In the genomic region with DNA sequence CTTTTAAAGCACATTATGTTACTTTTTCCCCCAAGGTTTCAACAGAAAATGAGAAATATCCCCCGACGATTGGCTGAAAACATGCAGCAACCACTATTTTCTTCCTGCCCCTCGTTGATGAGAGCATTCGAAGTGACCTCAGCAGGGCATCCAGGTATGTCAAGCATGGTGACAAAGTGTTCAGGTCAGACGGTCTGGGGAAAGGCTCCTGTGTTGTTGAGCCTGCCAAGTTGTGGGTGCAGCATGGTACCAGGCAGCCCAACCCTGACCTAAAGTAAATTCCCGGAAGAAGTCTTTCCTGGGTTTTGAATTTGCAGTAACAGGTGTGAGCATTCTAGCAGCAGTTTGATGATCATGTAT, we compare ENCODE assay signal across 8 cellular contexts. TPM values are rescaled to one million over a fixed set of nuclear protein-coding genes. Genes with fewer than 3 reads are reported as not detected.
DNase-seq lines count a peak whose midpoint lies in the region; ATAC-seq and TF ChIP-seq lines count a peak whose summit lies in the region.

No MANE protein-coding gene starts in this region.

- peak overlapping the region; percentile 69 for H3K4me3 ChIP-seq in GM12864 (ENCODE audit: low read depth, low read length)
- H3K4me3 ChIP-seq in naive thymus-derived CD4-positive, alpha-beta T cell (ENCODE audit: low read length) = peak overlapping the region; percentile 62

- no peak for TF ChIP-seq POLR2A in GM18505 (IDR thresholded peaks at IDR 0.05; ENCODE audit: borderline replicate concordance, extremely low read depth, insufficient read depth, insufficient read length)

- H3K27ac Mint-ChIP-seq in effector memory CD8-positive, alpha-beta T cell = peak overlapping the region; percentile 96 to 99
- peak overlapping the region; percentile 91 to 100 (median 98) for H3K27ac Mint-ChIP-seq in naive thymus-derived CD4-positive, alpha-beta T cell

- intact Hi-C loops in naive thymus-derived CD4-positive, alpha-beta T cell (cut with micrococcal nuclease) = loop anchor here (2.0 to 5.0 kb wide), 3 partner anchors 352 to 637 kb away; a partner anchor contains a TSS

- in situ Hi-C loops in G401 (cut with HindIII; ENCODE audit: low sequenced_read_pairs) = no loop called here

- peaks cover 31 to 38% of the 10 kb centered on the region in 2 donors for H3K4me1 Mint-ChIP-seq in effector memory CD8-positive, alpha-beta T cell (ENCODE audit: low read depth in 2 of 2)
- peaks cover 29 to 63% (median 54%) of the 10 kb centered on the region in 7 donors for H3K4me1 Mint-ChIP-seq in naive thymus-derived CD4-positive, alpha-beta T cell

- H3K27me3 Mint-ChIP-seq in effector memory CD8-positive, alpha-beta T cell = peaks cover 0 to 9% of the 10 kb centered on the region in 2 donors
- peaks cover 0 to 6% (median 0%) of the 10 kb centered on the region in 5 donors for H3K27me3 Mint-ChIP-seq in naive thymus-derived CD4-positive, alpha-beta T cell

- DNase-seq in GM12864 (ENCODE audit: low read depth) = no peak
- no peak for DNase-seq in RWPE1 (ENCODE audit: low spot score)
- DNase-seq in effector memory CD8-positive, alpha-beta T cell = no peak
- no peak for DNase-seq in naive thymus-derived CD4-positive, alpha-beta T cell
- DNase-seq in G401 (ENCODE audit: low spot score) = no peak
- DNase-seq in HuH-7 (ENCODE audit: low spot score) = no peak

- H3K4me3 Mint-ChIP-seq in effector memory CD8-positive, alpha-beta T cell = peak overlapping the region; percentile 86 to 99
- H3K4me3 Mint-ChIP-seq in naive thymus-derived CD4-positive, alpha-beta T cell = peak overlapping the region; percentile 89 to 100 (median 97)

- H3K4me1 ChIP-seq in naive thymus-derived CD4-positive, alpha-beta T cell (ENCODE audit: control insufficient read depth in 2 of 2, insufficient read depth in 2 of 2, low read length in 2 of 2) = peaks cover 23 to 31% of the 10 kb centered on the region in 2 donors

- peaks cover 3 to 33% (median 10%) of the 10 kb centered on the region in 3 experiments for H3K36me3 ChIP-seq in naive thymus-derived CD4-positive, alpha-beta T cell (ENCODE audit: control insufficient read depth in 2 of 3, insufficient read depth in 3 of 3, low read length in 3 of 3)

- TF ChIP-seq CTCF in GM12864 (IDR thresholded peaks at IDR 0.05; ENCODE audit: low read depth, low read length, missing control alignments) (no peak), RWPE1 (conservative IDR thresholded peaks at IDR 0.05; ENCODE audit: low read depth) (no peak)

- H3K9me3 Mint-ChIP-seq in effector memory CD8-positive, alpha-beta T cell = no peaks in the 10 kb centered on the region
- H3K9me3 Mint-ChIP-seq in naive thymus-derived CD4-positive, alpha-beta T cell = no peaks in the 10 kb centered on the region

- no peak for ATAC-seq in effector memory CD8-positive, alpha-beta T cell (replicated peaks)
- no peak for ATAC-seq in naive thymus-derived CD4-positive, alpha-beta T cell
- ATAC-seq in GM18868 (IDR thresholded peaks at IDR 0.05; ENCODE audit: unreplicated experiment) = no peak
- ATAC-seq in GM18505 (IDR thresholded peaks at IDR 0.05; ENCODE audit: unreplicated experiment) = no peak

- CTCF ChIA-PET in RWPE1 (lab: Yijun Ruan, JAX) = interaction anchor here (0.6 to 1.2 kb wide), 10 partner anchors 10 to 521 kb away, joined by 3 to 8 read pairs (median 4); a partner anchor contains a TSS
- CTCF ChIA-PET in naive thymus-derived CD4-positive, alpha-beta T cell (lab: Charles Lee) = interaction anchor here (0.6 to 1.8 kb wide), 6 partner anchors 40 to 337 kb away, joined by 3 to 9 read pairs (median 4); no protein-coding TSS in a partner anchor

- H3K27me3 ChIP-seq in naive thymus-derived CD4-positive, alpha-beta T cell (ENCODE audit: control insufficient read depth in 2 of 2, insufficient read depth in 2 of 2, low read length in 2 of 2) = no peaks in the 10 kb centered on the region

- POLR2A ChIA-PET in RWPE1 (lab: Yijun Ruan, JAX; ENCODE audit: low non-redundant PET) = no interaction called here
- POLR2A ChIA-PET in naive thymus-derived CD4-positive, alpha-beta T cell (lab: Charles Lee) = interaction anchor here (0.6 to 3.7 kb wide), 13 partner anchors 10 to 1162 kb away, joined by 3 to 25 read pairs (median 5); a partner anchor contains a TSS

- peak overlapping the region; percentile 75 for H3K27ac ChIP-seq in RWPE1
- peak overlapping the region; percentile 89 for H3K27ac ChIP-seq in naive thymus-derived CD4-positive, alpha-beta T cell (ENCODE audit: low read depth, low read length)

- H3K36me3 Mint-ChIP-seq in effector memory CD8-positive, alpha-beta T cell (ENCODE audit: insufficient read depth) = peaks cover 42% of the 10 kb centered on the region
- H3K36me3 Mint-ChIP-seq in naive thymus-derived CD4-positive, alpha-beta T cell = peaks cover 3 to 34% (median 24%) of the 10 kb centered on the region in 5 donors

- H3K9me3 ChIP-seq in naive thymus-derived CD4-positive, alpha-beta T cell (ENCODE audit: control insufficient read depth in 2 of 3, low read length in 3 of 3) = no peaks in the 10 kb centered on the region

RNA-seq across cellular contexts. Expression of a gene that starts 51.7 kb away (rescaled TPM):
- total RNA-seq in naive thymus-derived CD4-positive, alpha-beta T cell = 100 to 1,000 TPM in 1 of 5 experiments, 10 to 100 TPM in 4; 25.0 to 103 (median 77.3) TPM
- polyA plus RNA-seq in naive thymus-derived CD4-positive, alpha-beta T cell = 1 to 10 TPM; 7.0 to 10.0 TPM
- 48.1 and 58.3 TPM in 2 replicates for total RNA-seq in G401 (2014; rRNA removed; shearing (Covaris generic))
